In the genomic region with DNA sequence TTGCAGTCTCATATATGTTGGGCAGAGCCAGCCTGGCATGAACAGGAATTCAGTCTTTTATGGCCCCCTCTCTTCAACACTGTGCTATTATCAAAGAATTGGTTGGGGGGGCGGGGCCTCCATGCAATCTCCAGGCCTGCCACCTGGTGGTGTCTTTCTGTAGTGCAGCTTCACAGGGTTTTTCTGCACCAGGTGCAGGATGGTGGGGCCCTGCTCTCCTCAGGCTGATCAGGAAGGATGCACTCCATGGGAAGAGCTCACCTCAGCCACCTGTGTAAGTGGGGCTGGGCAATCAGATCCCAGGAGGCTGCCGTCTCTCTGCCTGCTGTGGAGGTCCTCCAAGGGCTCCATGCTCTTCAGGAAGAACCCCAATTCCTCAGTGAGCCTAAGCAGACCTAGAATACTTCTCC, we compare ENCODE assay signal across 8 cellular contexts. TPM values are rescaled to one million over a fixed set of nuclear protein-coding genes. Genes with fewer than 3 reads are reported as not detected.
DNase-seq lines count a peak whose midpoint lies in the region; ATAC-seq and FAIRE-seq lines count a peak whose summit lies in the region.

No MANE protein-coding gene starts in this region.

- H3K4me1 ChIP-seq in small intestine (ENCODE audit: control insufficient read depth in 2 of 2, insufficient read depth in 1 of 2, low read depth in 1 of 2, low read length in 1 of 2) = peaks cover under 1 to 13% of the 10 kb centered on the region in 2 donors

- H3K27me3 ChIP-seq in small intestine (ENCODE audit: control insufficient read depth in 2 of 2, insufficient read depth in 2 of 2, low read length in 2 of 2) = no peaks in the 10 kb centered on the region

- no peak for FAIRE-seq in small intestine (lab: Jason Lieb, UNC)

- no peak overlapping the region for H3K4me3 ChIP-seq in small intestine (ENCODE audit: low read depth in 1 of 2, low read length in 2 of 2)

- WGBS in small intestine, 3 donors = 0 to 19% (median 10%) methylated on average over 2 of the region's 2 CpGs

- DNase-seq in NCI-H1417 (lab: John Stamatoyannopoulos, UW) (peak; percentile 67 to 90 (median 84)), NCI-H1417 treated with DMSO at 0.1 percent for 48 hours (lab: John Stamatoyannopoulos, UW) (no peak), NCI-H1694 treated with DMSO at 0.1 percent for 48 hours (lab: John Stamatoyannopoulos, UW) (peak; percentile 52), T-helper 22 cell (ENCODE audit: low read depth) (peak; percentile 51), amniotic stem cell (lab: John Stamatoyannopoulos, UW) (peak; percentile 65), hepatic stellate cell (ENCODE audit: low spot score) (peak; percentile 80), small intestine (peak; percentile 77)

- no peak for ATAC-seq in GM21367 (IDR thresholded peaks at IDR 0.05; ENCODE audit: unreplicated experiment)

- H3K27ac ChIP-seq in small intestine (ENCODE audit: low read depth in 1 of 2, low read length in 1 of 2) = peak overlapping the region in 1 of 2 donors; percentile 1

- no peaks in the 10 kb centered on the region for H3K36me3 ChIP-seq in small intestine (ENCODE audit: control insufficient read depth in 2 of 2, insufficient read depth in 2 of 2, low read length in 2 of 2)

- H3K9me3 ChIP-seq in small intestine (ENCODE audit: control insufficient read depth, low read depth) = no peaks in the 10 kb centered on the region

RNA-seq across cellular contexts. Expression of a gene that starts 16.7 kb away (rescaled TPM):
- 10 to 100 TPM; 12.7 to 33.3 (median 17.3) TPM for polyA plus RNA-seq in small intestine

RNA-seq across cellular contexts. Expression of a gene that starts 28.6 kb away (rescaled TPM):
- polyA plus RNA-seq in small intestine = 10 to 100 TPM; 48.1 to 55.5 (median 51.9) TPM

RNA-seq across cellular contexts. Expression of a gene that starts 45.6 kb away (rescaled TPM):
- 10 to 100 TPM in 2 of 3 donors, 1 to 10 TPM in 1; 2.5 to 18.9 (median 17.9) TPM for polyA plus RNA-seq in small intestine
